18 cellular contexts compared by ENCODE assay signal in the genomic region with DNA sequence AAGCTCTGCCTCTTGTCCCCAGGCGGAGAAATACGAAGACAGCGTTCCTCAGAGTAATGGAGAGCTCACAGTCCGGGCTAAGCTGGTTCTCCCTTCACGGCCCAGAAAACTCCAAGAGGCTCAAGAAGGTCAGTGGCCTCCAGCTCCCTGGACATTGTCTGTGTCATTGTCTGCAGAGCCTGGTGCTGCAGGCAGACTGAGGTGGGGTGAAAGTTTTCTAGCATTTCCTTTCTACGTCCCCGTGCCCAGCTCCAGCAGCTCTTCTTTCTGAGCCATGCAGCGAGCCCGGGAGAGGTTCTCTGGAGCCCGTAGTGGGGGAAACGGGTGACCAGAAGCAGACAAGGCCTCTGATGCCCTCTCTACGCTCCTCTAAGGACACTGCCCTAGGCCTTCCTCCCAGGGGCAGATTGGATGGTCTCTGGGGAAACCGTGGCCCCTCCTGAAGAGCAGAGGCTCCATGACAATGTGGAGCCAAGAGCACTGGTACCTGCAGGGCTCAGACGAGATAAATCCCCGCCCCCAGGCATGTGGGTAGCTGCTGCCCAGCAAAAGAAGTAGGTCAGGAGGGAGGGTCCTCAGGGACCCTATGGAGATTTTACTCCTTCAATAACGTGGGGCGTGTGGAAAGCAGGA. TPM values are rescaled to one million over a fixed set of nuclear protein-coding genes. Genes with fewer than 3 reads are reported as not detected.
DNase-seq lines count a peak whose midpoint lies in the region; ATAC-seq, FAIRE-seq and TF ChIP-seq lines count a peak whose summit lies in the region.
"Had no signal": no experiment of that assay in that cellular context is flagged by ENCODE, and none has a peak within 500 bp of the region (broad histone marks: within the 10 kb centered on the region; RNA-seq: fewer than 3 reads in every experiment).

No MANE protein-coding gene starts in this region.

- no peaks in the 10 kb centered on the region for H3K4me1 ChIP-seq in A549
- peaks cover 16% of the 10 kb centered on the region for H3K4me1 ChIP-seq in neural progenitor cell
- H3K4me1 ChIP-seq: prostate gland had no signal

- H2AFZ ChIP-seq in neural progenitor cell (replicated peaks) = no peak overlapping the region

- WGBS in A549 (ENCODE audit: missing lambda C conversion rate) = 88% methylated on average over 17 of the region's 17 CpGs

- H3K36me3 Mint-ChIP-seq in Calu3 (ENCODE audit: insufficient read depth, unreplicated experiment) = peaks cover 90% of the 10 kb centered on the region
- peaks cover 96% of the 10 kb centered on the region for H3K36me3 Mint-ChIP-seq in activated T-helper 17 cell treated with anti-CD3 and anti-CD28 coated beads, Interleukin-2, amount 50 U/mL, for 72 hours (ENCODE audit: low read depth)
- peaks cover 8% of the 10 kb centered on the region for H3K36me3 Mint-ChIP-seq in neural progenitor cell

- no peak overlapping the region for H3K27ac ChIP-seq in A549
- no peak overlapping the region for H3K27ac ChIP-seq in neural progenitor cell
- H3K27ac ChIP-seq: prostate gland had no signal

- no peaks in the 10 kb centered on the region for H4K20me1 ChIP-seq in neural progenitor cell (ENCODE audit: low read depth)

- H3K4me2 ChIP-seq in A549 (no peak overlapping the region), neural progenitor cell (no peak overlapping the region)

- CTCF ChIA-PET in A549 (lab: Yijun Ruan, JAX) = interaction anchor here (0.7 to 2.7 kb wide), 4 partner anchors 16 to 57 kb away, joined by 3 to 7 read pairs (median 4); no protein-coding TSS in a partner anchor
- CTCF ChIA-PET in Calu3 (lab: Charles Lee) = interaction anchor here (1.8 kb wide), 1 partner anchor 42 kb away, joined by 5 read pairs; no protein-coding TSS in a partner anchor

- no peaks in the 10 kb centered on the region for H3K79me2 ChIP-seq in neural progenitor cell (ENCODE audit: low read depth)

- H3K9ac ChIP-seq in neural progenitor cell = no peak overlapping the region

- no peaks in the 10 kb centered on the region for H3K9me3 ChIP-seq in A549
- no peaks in the 10 kb centered on the region for H3K9me3 ChIP-seq in neural progenitor cell (ENCODE audit: low read depth)
- H3K9me3 ChIP-seq: prostate gland had no signal

- intact Hi-C loops in Calu3 (cut with micrococcal nuclease; ENCODE audit: unreplicated experiment) = no loop called here

- H3K27ac Mint-ChIP-seq in Calu3 (ENCODE audit: unreplicated experiment) = peak overlapping the region; percentile 84
- peak overlapping the region; percentile 64 for H3K27ac Mint-ChIP-seq in activated T-helper 17 cell treated with anti-CD3 and anti-CD28 coated beads, Interleukin-2, amount 50 U/mL, for 72 hours
- peak overlapping the region; percentile 33 for H3K27ac Mint-ChIP-seq in neural progenitor cell
- H3K27ac Mint-ChIP-seq: dendritic cell treated with granulocyte-macrophage colony-stimulating factor and Interleukin-4, amounts not matched to agents 40 ng/mL and 50 ng/mL, for 4 days had no signal

- H3K4me1 Mint-ChIP-seq in Calu3 (ENCODE audit: low read depth, unreplicated experiment) = peaks cover 27% of the 10 kb centered on the region
- H3K4me1 Mint-ChIP-seq in activated T-helper 17 cell treated with anti-CD3 and anti-CD28 coated beads, Interleukin-2, amount 50 U/mL, for 72 hours = no peaks in the 10 kb centered on the region
- H3K4me1 Mint-ChIP-seq in neural progenitor cell = peaks cover 30% of the 10 kb centered on the region

- peak; percentile 3 to 15; a peak in 3 of 6 replicates for ATAC-seq in A549
- no peak for ATAC-seq in activated T-helper 17 cell treated with anti-CD3 and anti-CD28 coated beads, Interleukin-2, amount 50 U/mL, for 72 hours (replicated peaks)
- no peak for ATAC-seq in activated CD4-positive, CD25-positive, alpha-beta regulatory T cell treated with anti-CD3 and anti-CD28 coated beads, Interleukin-2, amount 50 U/mL, for 24 hours
- ATAC-seq: natural killer cell treated with Interleukin-12 subunit alpha and Interleukin-12 subunit beta and Interleukin-15 and Interleukin-18, amount 100 ng/mL, for 72 hours had no signal

- FAIRE-seq in A549 (lab: Jason Lieb, UNC) = no peak

- H3K4me3 ChIP-seq in A549 = no peak overlapping the region
- no peak overlapping the region for H3K4me3 ChIP-seq in neural progenitor cell
- H3K4me3 ChIP-seq: prostate gland had no signal

- no peak for TF ChIP-seq POLR2A in A549 (IDR thresholded peaks at IDR 0.05; ENCODE audit: low read length)

- H3K27me3 Mint-ChIP-seq in Calu3 (ENCODE audit: unreplicated experiment) (no peaks in the 10 kb centered on the region), neural progenitor cell (ENCODE audit: insufficient read depth, low read depth) (peaks cover 4% of the 10 kb centered on the region)
- no peaks in the 10 kb centered on the region for H3K27me3 Mint-ChIP-seq in activated T-helper 17 cell treated with anti-CD3 and anti-CD28 coated beads, Interleukin-2, amount 50 U/mL, for 72 hours
- H3K27me3 Mint-ChIP-seq: dendritic cell treated with granulocyte-macrophage colony-stimulating factor and Interleukin-4, amounts not matched to agents 40 ng/mL and 50 ng/mL, for 4 days; natural killer cell treated with Interleukin-12 subunit alpha and Interleukin-12 subunit beta and Interleukin-15 and Interleukin-18, amount 100 ng/mL, for 72 hours had no signal

- BruUV-seq in Calu3 (replicated peaks; lab: Mats Ljungman, UMichigan) = no TSS peak

- H3K4me3 Mint-ChIP-seq in Calu3 (ENCODE audit: low read depth, unreplicated experiment) (no peak overlapping the region), neural progenitor cell (no peak overlapping the region)
- no peak overlapping the region for H3K4me3 Mint-ChIP-seq in activated T-helper 17 cell treated with anti-CD3 and anti-CD28 coated beads, Interleukin-2, amount 50 U/mL, for 72 hours
- H3K4me3 Mint-ChIP-seq: dendritic cell treated with granulocyte-macrophage colony-stimulating factor and Interleukin-4, amounts not matched to agents 40 ng/mL and 50 ng/mL, for 4 days; natural killer cell treated with Interleukin-12 subunit alpha and Interleukin-12 subunit beta and Interleukin-15 and Interleukin-18, amount 100 ng/mL, for 72 hours had no signal

- no peak for TF ChIP-seq RAD21 in A549 (conservative IDR thresholded peaks at IDR 0.05 in 1 of 2, IDR thresholded peaks at IDR 0.05 in 1 of 2)

- no peak for TF ChIP-seq EP300 in A549 (IDR thresholded peaks at IDR 0.05)

- H3F3A ChIP-seq in neural progenitor cell (ENCODE audit: low read depth) = peaks cover 18% of the 10 kb centered on the region

- no peaks in the 10 kb centered on the region for H3K9me3 Mint-ChIP-seq in Calu3 (ENCODE audit: low read depth, unreplicated experiment)
- no peaks in the 10 kb centered on the region for H3K9me3 Mint-ChIP-seq in activated T-helper 17 cell treated with anti-CD3 and anti-CD28 coated beads, Interleukin-2, amount 50 U/mL, for 72 hours
- H3K9me3 Mint-ChIP-seq in neural progenitor cell = no peaks in the 10 kb centered on the region
- H3K9me3 Mint-ChIP-seq: dendritic cell treated with granulocyte-macrophage colony-stimulating factor and Interleukin-4, amounts not matched to agents 40 ng/mL and 50 ng/mL, for 4 days; natural killer cell treated with Interleukin-12 subunit alpha and Interleukin-12 subunit beta and Interleukin-15 and Interleukin-18, amount 100 ng/mL, for 72 hours had no signal

- no peaks in the 10 kb centered on the region for H3K27me3 ChIP-seq in neural progenitor cell

- POLR2A ChIA-PET in A549 (lab: Yijun Ruan, JAX) = no interaction called here

- no peak for DNase-seq in A549 (ENCODE audit: low read depth in 1 of 2, low spot score in 1 of 2)
- DNase-seq in Calu3 = no peak
- no peak for DNase-seq in neural progenitor cell (ENCODE audit: low spot score)
- DNase-seq in activated effector memory CD4-positive, alpha-beta T cell treated with Interleukin-2 at 50 U/mL for 16 hours = no peak
- DNase-seq in ureter (ENCODE audit: low spot score) = no peak
- DNase-seq: activated CD4-positive, alpha-beta T cell treated with anti-CD3 and anti-CD28 coated beads, Interleukin-2, amount 50 U/mL, for 4 hours; DND-41; foreskin fibroblast; mesendoderm; NCI-H2029; NCI-H510A treated with DMSO at 0.1 percent for 48 hours; SHP77 treated with DMSO at 0.1 percent for 48 hours; substantia nigra had no signal

- H3K36me3 ChIP-seq in neural progenitor cell = no peaks in the 10 kb centered on the region
- H3K36me3 ChIP-seq: prostate gland had no signal

- no peak for TF ChIP-seq CTCF in A549 (IDR thresholded peaks at IDR 0.05)
- TF ChIP-seq CTCF in Calu3 (IDR thresholded peaks at IDR 0.05; ENCODE audit: unreplicated experiment) = no peak
- TF ChIP-seq CTCF in neural progenitor cell (IDR thresholded peaks at IDR 0.05) = no peak

TF ChIP-seq in A549, 52 proteins besides CTCF, POLR2A, EP300 and RAD21 (continues in another document):
- no peak for TF ChIP-seq CHD4 (IDR thresholded peaks at IDR 0.05; ENCODE audit: borderline replicate concordance)
- TF ChIP-seq, protein P1, sequence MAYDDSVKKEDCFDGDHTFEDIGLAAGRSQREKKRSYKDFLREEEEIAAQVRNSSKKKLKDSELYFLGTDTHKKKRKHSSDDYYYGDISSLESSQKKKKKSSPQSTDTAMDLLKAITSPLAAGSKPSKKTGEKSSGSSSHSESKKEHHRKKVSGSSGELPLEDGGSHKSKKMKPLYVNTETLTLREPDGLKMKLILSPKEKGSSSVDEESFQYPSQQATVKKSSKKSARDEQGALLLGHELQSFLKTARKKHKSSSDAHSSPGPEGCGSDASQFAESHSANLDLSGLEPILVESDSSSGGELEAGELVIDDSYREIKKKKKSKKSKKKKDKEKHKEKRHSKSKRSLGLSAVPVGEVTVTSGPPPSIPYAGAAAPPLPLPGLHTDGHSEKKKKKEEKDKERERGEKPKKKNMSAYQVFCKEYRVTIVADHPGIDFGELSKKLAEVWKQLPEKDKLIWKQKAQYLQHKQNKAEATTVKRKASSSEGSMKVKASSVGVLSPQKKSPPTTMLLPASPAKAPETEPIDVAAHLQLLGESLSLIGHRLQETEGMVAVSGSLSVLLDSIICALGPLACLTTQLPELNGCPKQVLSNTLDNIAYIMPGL (CRISPR knock-in tag; IDR thresholded peaks at IDR 0.05; ENCODE audit: borderline replicate concordance) = no peak
- TF ChIP-seq ESRRA (IDR thresholded peaks at IDR 0.05; ENCODE audit: borderline replicate concordance, low read length) = no peak
- TF ChIP-seq TP53 (CRISPR knock-in tag; IDR thresholded peaks at IDR 0.05) = no peak
- TF ChIP-seq SREBF2 (IDR thresholded peaks at IDR 0.05) = no peak
- no peak for TF ChIP-seq PHF8 (IDR thresholded peaks at IDR 0.05; ENCODE audit: borderline replicate concordance, low read depth)

RNA-seq across cellular contexts. Expression of a gene that starts 58.4 kb away (rescaled TPM):
- polyA plus RNA-seq in A549 (2011; rRNA removed) (207 and 254 TPM in 2 replicates), A549 (2017; fragmentation: RNase III; extraction: RNeasy Plus Mini Kit Qiagen cat#74134 plus additional on column Dnase treatment) (219 to 259 TPM (median 219 TPM) in 3 replicates)
- 181 and 208 TPM in 2 replicates for polyA plus RNA-seq in A549 (2012; cell fraction: cytosol; rRNA removed)
- 283 and 311 TPM in 2 replicates for polyA plus RNA-seq in A549 (2012; cell fraction: nucleus; rRNA removed)
- polyA minus RNA-seq in A549 (2011; rRNA and poly(A)+ RNA removed) = 183 and 197 TPM in 2 replicates
- total RNA-seq in Calu3 (2022) (935 and 954 TPM in 2 replicates), neural progenitor cell (ENCODE audit: low replicate concordance) (52.0 and 61.4 TPM in 2 replicates), ureter (314 TPM)
- 100 to 1,000 TPM; 159 to 212 TPM for total RNA-seq in activated T-helper 17 cell treated with anti-CD3 and anti-CD28 coated beads, Interleukin-2, amount 50 U/mL, for 72 hours

Comparison
In these comparisons a context has a peak if more than half of its experiments do, and no peak if none do; other contexts are left out.
1. ATAC-seq: peak in A549 (2 of 2); none in activated T-helper 17 cell treated with anti-CD3 and anti-CD28 coated beads, Interleukin-2, amount 50 U/mL, for 72 hours (single experiment) and activated CD4-positive, CD25-positive, alpha-beta regulatory T cell treated with anti-CD3 and anti-CD28 coated beads, Interleukin-2, amount 50 U/mL, for 24 hours (0 of 2).
2. H3K27ac Mint-ChIP-seq: peak in every context shown above with its lines; median percentile 84 in Calu3; 64 in activated T-helper 17 cell treated with anti-CD3 and anti-CD28 coated beads, Interleukin-2, amount 50 U/mL, for 72 hours; 33 in neural progenitor cell.